ENCODE assay signal across 14 cellular contexts in genomic region chr20:11711214-11711613, GRCh38.
DNase-seq lines count a peak whose midpoint lies in the region; ATAC-seq and TF ChIP-seq lines count a peak whose summit lies in the region.
"Had no signal": no experiment of that assay in that cellular context is flagged by ENCODE, and none has a peak within 500 bp of the region (broad histone marks: within the 10 kb centered on the region; RNA-seq: fewer than 3 reads in every experiment).

No MANE protein-coding gene starts in this region.

- H3K36me3 ChIP-seq in mesendoderm (ENCODE audit: control insufficient read depth, insufficient read depth, low read length): no peaks in the 10 kb centered on the region
- H3K36me3 ChIP-seq: BE2C, HAP-1 had no signal

- H3K79me1 ChIP-seq in H9 (ENCODE audit: insufficient read depth, low read depth, low read length, poor library complexity, severe bottlenecking): no peaks in the 10 kb centered on the region
- no peaks in the 10 kb centered on the region for H3K79me1 ChIP-seq in mesendoderm (ENCODE audit: low read length)

- H3K9me3 ChIP-seq in H9 (ENCODE audit: control insufficient read depth, low read depth, low read length): no peaks in the 10 kb centered on the region
- H3K9me3 ChIP-seq: BE2C, Caco-2, HAP-1 had no signal

- H3K4ac ChIP-seq in H9 (ENCODE audit: low read depth, low read length): no peak overlapping the region
- no peak overlapping the region for H3K4ac ChIP-seq in mesendoderm (ENCODE audit: low read depth, low read length)

- intact Hi-C loops in activated T-helper 1 cell treated with anti-CD3 and anti-CD28 coated beads, Interleukin-12 subunit alpha, Interleukin-12 subunit beta, Interleukin-2, Interleukin-4 antibody, amounts not matched to agents 30 ng/mL and 10 ng/mL and 1 ng/mL, durations not matched to agents 14 hours and 24 hours and 36 hours (cut with micrococcal nuclease): no loop called here

- no peak overlapping the region for H2AK5ac ChIP-seq in H9 (ENCODE audit: insufficient read length, low read length)
- no peak overlapping the region for H2AK5ac ChIP-seq in mesendoderm (ENCODE audit: low read length)

- CTCF ChIA-PET in WTC11 (lab: Charles Lee): no interaction called here

- H3K14ac ChIP-seq in H9 (ENCODE audit: insufficient read depth, low read length): no peak overlapping the region

- no peak overlapping the region for H2BK12ac ChIP-seq in H9 (ENCODE audit: insufficient read length, low read depth, low read length)

- H2AFZ ChIP-seq in H9 (ENCODE audit: low read length): no peak overlapping the region

- no peak overlapping the region for H2BK15ac ChIP-seq in H9 (ENCODE audit: low read depth, low read length)
- no peak overlapping the region for H2BK15ac ChIP-seq in mesendoderm (replicated peaks; ENCODE audit: low read depth)

- H3K4me1 ChIP-seq in H9 (ENCODE audit: insufficient read depth, low read length): no peaks in the 10 kb centered on the region
- no peaks in the 10 kb centered on the region for H3K4me1 ChIP-seq in mesendoderm (ENCODE audit: control insufficient read depth, low read depth, low read length)
- H3K4me1 ChIP-seq: BE2C, HAP-1 had no signal

- no peak overlapping the region for H3K4me2 ChIP-seq in H9 (ENCODE audit: insufficient read depth, insufficient read length, low read length)
- H3K4me2 ChIP-seq in mesendoderm (ENCODE audit: low read length): no peak overlapping the region

- H3K4me3 ChIP-seq in mesendoderm (ENCODE audit: low read length): no peak overlapping the region
- H3K4me3 ChIP-seq: HAP-1 had no signal

- TF ChIP-seq CTCF in H9 (conservative IDR thresholded peaks at IDR 0.05) (peak; percentile 45; the same call in 2 of the 3 replicates), WTC11 (IDR thresholded peaks at IDR 0.05) (no peak)

- no CpG with 5 or more reads among the region's 5 CpGs for WGBS in H9 (ENCODE audit: extremely low coverage, insufficient read length, low lambda C conversion rate)
- WGBS in mesendoderm (ENCODE audit: extremely low coverage, insufficient coverage, low lambda C conversion rate): no CpG with 5 or more reads among the region's 5 CpGs

- peaks cover 0 to 6% (median 6%) of the 10 kb centered on the region in 3 experiments; a peak in 3 of 7 replicates for H3K36me3 Mint-ChIP-seq in H9 (ENCODE audit: insufficient read depth in 1 of 3, low read depth in 3 of 3)
- no peaks in the 10 kb centered on the region for H3K36me3 Mint-ChIP-seq in WTC11
- H3K36me3 Mint-ChIP-seq in activated T-helper 1 cell treated with anti-CD3 and anti-CD28 coated beads, Interleukin-12 subunit alpha, Interleukin-12 subunit beta, Interleukin-2, Interleukin-4 antibody, amounts not matched to agents 30 ng/mL and 10 ng/mL and 1 ng/mL, durations not matched to agents 14 hours and 24 hours and 36 hours (ENCODE audit: low read depth): no peaks in the 10 kb centered on the region

- H2BK120ac ChIP-seq in H9 (ENCODE audit: low read depth, low read length, poor library complexity, severe bottlenecking): no peak overlapping the region
- no peak overlapping the region for H2BK120ac ChIP-seq in mesendoderm (ENCODE audit: low read depth, low read length)

- H4K8ac ChIP-seq in H9 (replicated peaks; ENCODE audit: insufficient read length, low read depth, low read length) (no peak overlapping the region), mesendoderm (ENCODE audit: low read depth, low read length) (no peak overlapping the region)

- H3K23ac ChIP-seq in H9 (ENCODE audit: insufficient read length, low read depth, low read length) (no peak overlapping the region), mesendoderm (ENCODE audit: low read length) (no peak overlapping the region)

- H3T11ph ChIP-seq in H9 (ENCODE audit: low read length): no peak overlapping the region

- no peak overlapping the region for H4K5ac ChIP-seq in H9 (ENCODE audit: insufficient read length, low read depth, low read length)
- H4K5ac ChIP-seq in mesendoderm (ENCODE audit: low read length): no peak overlapping the region

- H3K27ac ChIP-seq in H9 (ENCODE audit: insufficient read length, low read depth, low read length): no peak overlapping the region
- H3K27ac ChIP-seq in mesendoderm (ENCODE audit: low read depth, low read length): no peak overlapping the region

- no peak overlapping the region for H4K91ac ChIP-seq in H9 (ENCODE audit: insufficient read length, low read depth, low read length)

- H3K27me3 ChIP-seq in H9 (ENCODE audit: insufficient read depth, low read length) (no peaks in the 10 kb centered on the region), mesendoderm (ENCODE audit: insufficient read depth, low read length, poor library complexity) (no peaks in the 10 kb centered on the region)
- H3K27me3 ChIP-seq: BE2C had no signal

- H4K20me1 ChIP-seq in H9 (ENCODE audit: control insufficient read depth, insufficient read depth, insufficient read length): no peaks in the 10 kb centered on the region

- H3K56ac ChIP-seq in H9 (ENCODE audit: insufficient read length, low read depth, low read length) (no peak overlapping the region), mesendoderm (ENCODE audit: low read length) (no peak overlapping the region)

- H3K27ac Mint-ChIP-seq in H9 (no peak overlapping the region), WTC11 (no peak overlapping the region)
- H3K27ac Mint-ChIP-seq in activated T-helper 1 cell treated with anti-CD3 and anti-CD28 coated beads, Interleukin-12 subunit alpha, Interleukin-12 subunit beta, Interleukin-2, Interleukin-4 antibody, amounts not matched to agents 30 ng/mL and 10 ng/mL and 1 ng/mL, durations not matched to agents 14 hours and 24 hours and 36 hours: no peak overlapping the region
- H3K27ac Mint-ChIP-seq: CD4-positive, alpha-beta T cell had no signal

- H3K23me2 ChIP-seq in H9 (ENCODE audit: insufficient read length, low read depth, low read length, poor library complexity, severe bottlenecking): no peaks in the 10 kb centered on the region

- DNase-seq in H9 (no peak), WTC11 (ENCODE audit: low spot score) (no peak), mesendoderm (peak; percentile 38), NCI-H2081 (lab: John Stamatoyannopoulos, UW) (no peak), glomerular visceral epithelial cell (ENCODE audit: extremely low spot score) (no peak)
- DNase-seq in activated T-helper 1 cell treated with anti-CD3 and anti-CD28 coated beads, Interleukin-12 subunit alpha, Interleukin-12 subunit beta, Interleukin-2, Interleukin-4 antibody, amounts not matched to agents 30 ng/mL and 10 ng/mL and 1 ng/mL, durations not matched to agents 14 hours and 24 hours and 36 hours (ENCODE audit: low spot score): no peak
- DNase-seq: ACHN; BE2C; C1 segment of cervical spinal cord; Caco-2; CD4-positive, alpha-beta T cell; GOT3 had no signal

- H3K18ac ChIP-seq in H9 (ENCODE audit: insufficient read length, low read depth, low read length) (no peak overlapping the region), mesendoderm (ENCODE audit: low read length) (no peak overlapping the region)

- H3K79me2 ChIP-seq in H9 (ENCODE audit: insufficient read depth, low read length): no peaks in the 10 kb centered on the region
- no peaks in the 10 kb centered on the region for H3K79me2 ChIP-seq in mesendoderm (ENCODE audit: control insufficient read depth, insufficient read depth, low read length)

- H3K9me3 Mint-ChIP-seq in H9 (peaks cover 7 to 9% of the 10 kb centered on the region in 2 experiments; a peak in 4 of 5 replicates), WTC11 (peaks cover 3% of the 10 kb centered on the region)
- H3K9me3 Mint-ChIP-seq in activated T-helper 1 cell treated with anti-CD3 and anti-CD28 coated beads, Interleukin-12 subunit alpha, Interleukin-12 subunit beta, Interleukin-2, Interleukin-4 antibody, amounts not matched to agents 30 ng/mL and 10 ng/mL and 1 ng/mL, durations not matched to agents 14 hours and 24 hours and 36 hours: no peaks in the 10 kb centered on the region

- H3K4me3 Mint-ChIP-seq in H9: no peak overlapping the region
- H3K4me3 Mint-ChIP-seq in WTC11: no peak overlapping the region
- no peak overlapping the region for H3K4me3 Mint-ChIP-seq in activated T-helper 1 cell treated with anti-CD3 and anti-CD28 coated beads, Interleukin-12 subunit alpha, Interleukin-12 subunit beta, Interleukin-2, Interleukin-4 antibody, amounts not matched to agents 30 ng/mL and 10 ng/mL and 1 ng/mL, durations not matched to agents 14 hours and 24 hours and 36 hours
- H3K4me3 Mint-ChIP-seq: CD4-positive, alpha-beta T cell had no signal

- ATAC-seq in WTC11 (peak; percentile 31; the same call in 1 of the 2 replicates), GM19395 (IDR thresholded peaks at IDR 0.05; ENCODE audit: unreplicated experiment) (no peak)

- H3K9ac ChIP-seq in H9 (ENCODE audit: extremely low read depth, insufficient read length, low read length) (no peak overlapping the region), mesendoderm (ENCODE audit: low read length) (no peak overlapping the region)

- H2BK5ac ChIP-seq in H9 (ENCODE audit: insufficient read length, low read length) (no peak overlapping the region), mesendoderm (ENCODE audit: low read length) (no peak overlapping the region)

- H3K27me3 Mint-ChIP-seq in H9 (ENCODE audit: low read depth): no peaks in the 10 kb centered on the region; the same call in 1 of the 2 replicates
- no peaks in the 10 kb centered on the region for H3K27me3 Mint-ChIP-seq in WTC11 (ENCODE audit: low read depth)
- no peaks in the 10 kb centered on the region for H3K27me3 Mint-ChIP-seq in activated T-helper 1 cell treated with anti-CD3 and anti-CD28 coated beads, Interleukin-12 subunit alpha, Interleukin-12 subunit beta, Interleukin-2, Interleukin-4 antibody, amounts not matched to agents 30 ng/mL and 10 ng/mL and 1 ng/mL, durations not matched to agents 14 hours and 24 hours and 36 hours (ENCODE audit: insufficient read depth)
- H3K27me3 Mint-ChIP-seq: CD4-positive, alpha-beta T cell had no signal

- POLR2A ChIA-PET in WTC11 (lab: Charles Lee): no interaction called here

- no peak overlapping the region for H2BK20ac ChIP-seq in H9 (ENCODE audit: low read depth, low read length, poor library complexity, severe bottlenecking)

- H3K4me1 Mint-ChIP-seq in H9: peaks cover 8 to 15% of the 10 kb centered on the region in 2 experiments
- peaks cover 15% of the 10 kb centered on the region for H3K4me1 Mint-ChIP-seq in WTC11
- no peaks in the 10 kb centered on the region for H3K4me1 Mint-ChIP-seq in activated T-helper 1 cell treated with anti-CD3 and anti-CD28 coated beads, Interleukin-12 subunit alpha, Interleukin-12 subunit beta, Interleukin-2, Interleukin-4 antibody, amounts not matched to agents 30 ng/mL and 10 ng/mL and 1 ng/mL, durations not matched to agents 14 hours and 24 hours and 36 hours (ENCODE audit: low read depth)

TF ChIP-seq in WTC11, 78 proteins besides CTCF, POLR2A, EP300 and RAD21 (continues in another document):
- TF ChIP-seq ZNF396 (CRISPR knock-in tag; IDR thresholded peaks at IDR 0.05; ENCODE audit: borderline replicate concordance): no peak
